Comparison of ENCODE assay signal across 9 cellular contexts in the genomic region with DNA sequence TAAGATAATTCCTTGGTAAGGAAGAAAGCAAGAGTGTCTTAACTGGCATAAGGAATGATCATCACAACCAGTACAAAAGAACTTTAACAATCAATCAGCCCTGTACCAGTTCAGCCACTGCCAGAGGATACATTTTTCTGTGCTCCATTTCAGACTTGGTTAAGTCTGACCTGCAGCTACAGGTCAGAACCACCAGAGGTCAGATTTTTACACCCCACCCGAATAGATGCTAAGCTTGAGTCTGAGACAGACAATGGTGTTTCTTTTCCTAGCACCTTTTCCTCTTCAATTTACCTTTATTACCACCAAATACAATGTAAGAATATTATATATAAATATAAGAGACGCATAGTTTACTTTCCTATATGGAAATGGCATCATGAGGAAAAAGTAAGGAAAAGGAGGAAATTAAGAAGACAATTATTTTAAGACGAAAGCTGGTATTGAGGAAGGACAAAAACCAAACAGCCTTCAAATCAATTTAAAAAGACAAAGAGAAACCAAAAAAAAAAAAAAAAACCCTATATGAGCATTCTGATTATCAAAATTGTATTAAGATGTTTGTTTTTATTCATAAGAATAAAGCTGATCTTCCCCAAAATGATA.
A peak's percentile ranks its signal among the peaks of the same experiment; 100 is the strongest.
DNase-seq lines count a peak whose midpoint lies in the region; ATAC-seq and TF ChIP-seq lines count a peak whose summit lies in the region.
"Had no signal": no experiment of that assay in that cellular context is flagged by ENCODE, and none has a peak within 500 bp of the region (broad histone marks: within the 10 kb centered on the region; RNA-seq: fewer than 3 reads in every experiment).

No MANE protein-coding gene starts in this region.

- peak in 6 of 8 donors; percentile 34 to 68 (median 60) for ATAC-seq in heart right ventricle

- H4K20me1 ChIP-seq in smooth muscle cell (ENCODE audit: low read depth) = no peaks in the 10 kb centered on the region

- no peaks in the 10 kb centered on the region for H3F3A ChIP-seq in smooth muscle cell (ENCODE audit: low read depth)

- H3K4me1 ChIP-seq in HAP-1 (peaks cover 4% of the 10 kb centered on the region; the same call in 1 of the 2 replicates), heart right ventricle (peaks cover 0 to 18% (median 0%) of the 10 kb centered on the region in 9 donors), smooth muscle cell (ENCODE audit: low read depth) (peaks cover 5% of the 10 kb centered on the region)

- H3K27ac ChIP-seq in WERI-Rb-1 = no peak overlapping the region
- H3K27ac ChIP-seq in heart right ventricle = no peak overlapping the region
- no peak overlapping the region for H3K27ac ChIP-seq in smooth muscle cell (ENCODE audit: low read depth)
- H3K27ac ChIP-seq: SJSA1 had no signal

- DNase-seq in AG09309 (ENCODE audit: low read depth) = peak; percentile 14
- DNase-seq in HAP-1 (ENCODE audit: low spot score in 2 of 2) = peak; percentile 36 to 59
- DNase-seq in KBM-7 = peak; percentile 61
- DNase-seq in WERI-Rb-1 = peak; percentile 45
- peak in 1 of 2 donors; percentile 20 for DNase-seq in heart right ventricle
- DNase-seq in smooth muscle cell (lab: John Stamatoyannopoulos, UW; ENCODE audit: unreplicated experiment) = no peak
- no peak for DNase-seq in stimulated activated CD4-positive, alpha-beta T cell treated with anti-CD3 and anti-CD28 coated beads, Interleukin-4, amount 100 ng/mL, for 1 hour

- peaks cover 17% of the 10 kb centered on the region for H3K27me3 ChIP-seq in HAP-1 (ENCODE audit: low read depth)
- no peaks in the 10 kb centered on the region for H3K27me3 ChIP-seq in WERI-Rb-1 (ENCODE audit: insufficient read depth, low read depth, severe bottlenecking)
- H3K27me3 ChIP-seq in heart right ventricle = peaks cover 0 to 14% (median 0%) of the 10 kb centered on the region in 7 donors
- H3K27me3 ChIP-seq in smooth muscle cell (ENCODE audit: low read depth) = peaks cover 15% of the 10 kb centered on the region

- H3K4me3 ChIP-seq in AG09309 (ENCODE audit: control insufficient read depth, low read depth, low read length) (no peak overlapping the region), HAP-1 (no peak overlapping the region), WERI-Rb-1 (ENCODE audit: low read depth, low read length) (no peak overlapping the region), heart right ventricle (no peak overlapping the region), smooth muscle cell (no peak overlapping the region)
- H3K4me3 ChIP-seq: SJSA1 had no signal

- WGBS in heart right ventricle, 2 donors = 34 to 39% methylated on average over 3 of the region's 3 CpGs
- 34% methylated on average over 3 of the region's 3 CpGs for WGBS in smooth muscle cell (ENCODE audit: low lambda C conversion rate)

- H3K9ac ChIP-seq in smooth muscle cell (ENCODE audit: low read depth) = no peak overlapping the region

- TF ChIP-seq CTCF in AG09309 (IDR thresholded peaks at IDR 0.05; ENCODE audit: control insufficient read depth, insufficient read depth, low read depth, low read length, missing control alignments) (peak; percentile 84), GM12872 (IDR thresholded peaks at IDR 0.05; ENCODE audit: insufficient read depth, low read depth, low read length) (peak; percentile 77), WERI-Rb-1 (IDR thresholded peaks at IDR 0.05; ENCODE audit: low read depth, low read length) (peak; percentile 85), heart right ventricle (IDR thresholded peaks at IDR 0.05) (peak; percentile 56 to 84 (median 77)), smooth muscle cell (IDR thresholded peaks at IDR 0.05; ENCODE audit: borderline replicate concordance, insufficient read depth, poor library complexity, severe bottlenecking) (peak; percentile 81)

- intact Hi-C loops in heart right ventricle (cut with DNase I) = loop anchor here in 6 of 10 donors (2.0 to 5.0 kb wide), 4 partner anchors 166 to 431 kb away; no protein-coding TSS in a partner anchor

- H3K79me2 ChIP-seq in smooth muscle cell (ENCODE audit: low read depth) = no peaks in the 10 kb centered on the region

- H2AFZ ChIP-seq in smooth muscle cell (ENCODE audit: low read depth) = no peak overlapping the region

- in situ Hi-C loops in HAP-1 (cut with MboI; ENCODE audit: low sequenced_read_pairs) (loop anchor here (25.0 kb wide), 1 partner anchor 426 kb away; no protein-coding TSS in a partner anchor), KBM-7 (cut with MboI; ENCODE audit: low pct_unique_long_range_greater_than_20kb, low sequenced_read_pairs) (loop anchor here (25.0 kb wide), 1 partner anchor 426 kb away; no protein-coding TSS in a partner anchor)

- H3K9me3 ChIP-seq in HAP-1 (no peaks in the 10 kb centered on the region), WERI-Rb-1 (ENCODE audit: severe bottlenecking) (no peaks in the 10 kb centered on the region), heart right ventricle (no peaks in the 10 kb centered on the region), smooth muscle cell (replicated peaks; ENCODE audit: low read depth) (no peaks in the 10 kb centered on the region)
- H3K9me3 ChIP-seq: SJSA1 had no signal

- no peak overlapping the region for H3K4me2 ChIP-seq in smooth muscle cell

- H3K36me3 ChIP-seq in HAP-1 (replicated peaks) (no peaks in the 10 kb centered on the region), WERI-Rb-1 (no peaks in the 10 kb centered on the region), heart right ventricle (no peaks in the 10 kb centered on the region), smooth muscle cell (ENCODE audit: low read depth) (no peaks in the 10 kb centered on the region)
- H3K36me3 ChIP-seq: SJSA1 had no signal

Comparison
In these comparisons a context has a peak if more than half of its experiments do, and no peak if none do; other contexts are left out.
1. DNase-seq: peak in AG09309 (single experiment), HAP-1 (2 of 2), KBM-7 (single experiment) and WERI-Rb-1 (single experiment); none in smooth muscle cell (single experiment) and stimulated activated CD4-positive, alpha-beta T cell treated with anti-CD3 and anti-CD28 coated beads, Interleukin-4, amount 100 ng/mL, for 1 hour (single experiment).
2. Peak in every context shown above with its lines, with median percentiles within 50 percentile points of each other: CTCF ChIP-seq.